ENCODE assay signal across 16 cellular contexts in the genomic region with DNA sequence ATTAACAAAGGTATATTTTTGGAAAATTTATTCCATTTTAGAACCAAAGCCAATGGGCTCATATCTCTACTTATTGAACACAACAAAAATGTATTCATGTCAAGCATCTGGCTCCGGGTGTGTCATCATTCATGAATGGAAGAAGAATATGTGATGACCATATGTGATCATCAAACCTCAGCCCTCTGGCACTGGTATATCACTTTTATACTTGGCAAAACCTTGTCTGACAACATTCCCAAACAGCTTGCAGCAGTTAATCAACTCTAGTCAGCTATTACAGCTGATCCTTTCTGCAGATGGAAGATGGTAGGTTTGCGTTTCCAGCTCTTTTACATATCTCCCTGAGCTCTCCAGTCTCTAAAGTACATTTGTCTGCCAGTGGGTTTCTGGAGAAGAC. TPM values are rescaled to one million over a fixed set of nuclear protein-coding genes. Genes with fewer than 3 reads are reported as not detected.
"Had no signal": no experiment of that assay in that cellular context is flagged by ENCODE, and none has a peak within 500 bp of the region (broad histone marks: within the 10 kb centered on the region; RNA-seq: fewer than 3 reads in every experiment).

No MANE protein-coding gene starts in this region.

- H3K4me3 ChIP-seq: heart right ventricle, left ventricle myocardium inferior, transverse colon had no signal

- H3K27ac ChIP-seq: heart right ventricle, left ventricle myocardium inferior, transverse colon had no signal

- H3K36me3 ChIP-seq: heart right ventricle, left ventricle myocardium inferior, transverse colon had no signal

- H3K9me3 ChIP-seq: heart right ventricle, left ventricle myocardium inferior, transverse colon had no signal

- DNase-seq: activated naive CD4-positive, alpha-beta T cell treated with anti-CD3 and anti-CD28 coated beads, Interleukin-2, amount 10 ng/mL, durations not matched to agents 7 days and 5 days; effector memory CD8-positive, alpha-beta T cell; erythroblast; foreskin melanocyte; heart right ventricle; islet precursor cell; left ventricle myocardium inferior; mesenchymal stem cell; occipital lobe; right cardiac atrium; transverse colon had no signal

- ATAC-seq: effector memory CD8-positive, alpha-beta T cell; heart right ventricle; right cardiac atrium; stimulated activated memory B cell treated with anti-CD40 and anti-IgM and Interleukin-4, amounts not matched to agents 10 μg/mL and 1 μg/mL and 100 μg/mL, for 72 hours had no signal

- H3K4me1 ChIP-seq: heart right ventricle, left ventricle myocardium inferior, transverse colon had no signal

- H3K27me3 ChIP-seq: transverse colon had no signal

RNA-seq across cellular contexts. Expression of gene PLSCR5, which starts 6.7 kb away (rescaled TPM):
- total RNA-seq: activated T-helper 2 cell treated with anti-CD3 and anti-CD28 coated beads, Interferon-gamma antibody, Interleukin-2, Interleukin-4, amounts not matched to agents 10 μg/mL and 5 μg/mL and 100 μg/mL, durations not matched to agents 14 hours and 24 hours and 36 hours; heart right ventricle; left ventricle myocardium inferior; occipital lobe; progenitor cell of endocrine pancreas; right cardiac atrium; subcutaneous adipose tissue; transverse colon had no signal
- polyA plus RNA-seq: adipose tissue, heart right ventricle, right cardiac atrium had no signal
